Comparison of ENCODE assay signal across 40 cellular contexts in the genomic region with DNA sequence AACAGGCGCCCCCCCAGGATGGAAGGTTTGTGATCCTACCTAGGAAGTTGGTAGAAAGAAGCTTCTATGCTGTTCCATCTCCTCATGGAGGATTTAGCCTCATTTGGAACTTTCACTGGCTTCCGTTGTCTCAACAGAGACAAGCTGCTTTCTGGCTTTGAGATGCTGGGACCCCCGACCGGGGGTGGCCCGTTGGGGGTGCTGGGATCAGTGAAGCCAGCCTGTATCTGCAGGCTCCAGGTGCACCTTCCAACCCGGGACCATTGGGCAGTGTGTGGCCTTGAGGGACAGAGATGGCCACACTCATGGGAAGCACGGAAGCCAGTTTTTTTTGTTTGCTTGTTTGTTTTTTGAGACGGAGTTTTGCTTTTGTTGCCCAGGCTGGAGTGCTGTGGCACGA. TPM values are rescaled to one million over a fixed set of nuclear protein-coding genes. Genes with fewer than 3 reads are reported as not detected.
"Had no signal": no experiment of that assay in that cellular context is flagged by ENCODE, and none has a peak within 500 bp of the region (broad histone marks: within the 10 kb centered on the region; RNA-seq: fewer than 3 reads in every experiment).

No MANE protein-coding gene starts in this region.

- DNase-seq: Karpas-422, Kasumi-1, MG63, MM.1S, MV-4-11, NCI-H1048, NCI-H1092, NCI-H1092 treated with DMSO at 0.1 percent for 48 hours, NCI-H1105, NCI-H1105 treated with DMSO at 0.1 percent for 48 hours, NCI-H1417, NCI-H1417 treated with DMSO at 0.1 percent for 48 hours, NCI-H1436, NCI-H1436 treated with DMSO at 0.1 percent for 48 hours, NCI-H146, NCI-H1694, NCI-H1694 treated with DMSO at 0.1 percent for 48 hours, NCI-H187, NCI-H187 treated with DMSO at 0.1 percent for 48 hours, NCI-H1930, NCI-H2029, NCI-H2029 treated with DMSO at 0.1 percent for 48 hours, NCI-H2081, NCI-H2081 treated with DMSO at 0.1 percent for 48 hours, NCI-H2107, NCI-H2171, NCI-H2171 treated with DMSO at 0.1 percent for 48 hours, NCI-H2227 treated with DMSO at 0.1 percent for 48 hours, NCI-H226, NCI-H345, NCI-H446, NCI-H446 treated with DMSO at 0.1 percent for 48 hours, NCI-H510A, NCI-H510A treated with DMSO at 0.1 percent for 48 hours, NCI-H524 had no signal

- H3K27me3 ChIP-seq: MG63 had no signal

- H3K9me3 ChIP-seq: MG63 had no signal

- H3K9ac ChIP-seq: KMS-11 had no signal

- H3K27ac ChIP-seq: KMS-11 had no signal

- H3K36me3 ChIP-seq: MG63 had no signal

- H3K4me2 ChIP-seq: KMS-11 had no signal

- H3K4me3 ChIP-seq: MG63 had no signal

RNA-seq across cellular contexts. Expression of a gene that starts 15.4 kb away (rescaled TPM):
- total RNA-seq: LHCN-M2, M059J, MCF 10A, NCI-H460 had no signal
